In genomic region chr22:30169002-30169401, GRCh38 we compare ENCODE assay signal across 22 cellular contexts.
DNase-seq lines count a peak whose midpoint lies in the region; ATAC-seq lines count a peak whose summit lies in the region.
"Had no signal": no experiment of that assay in that cellular context is flagged by ENCODE, and none has a peak within 500 bp of the region (broad histone marks: within the 10 kb centered on the region; RNA-seq: fewer than 3 reads in every experiment).

No MANE protein-coding gene starts in this region.

- no peak overlapping the region for H3K27ac ChIP-seq in effector memory CD4-positive, alpha-beta T cell (ENCODE audit: insufficient read depth, low read length, poor library complexity, severe bottlenecking)
- H3K27ac ChIP-seq: brain microvascular endothelial cell, dorsolateral prefrontal cortex, hepatocyte, HL-60, RWPE1, SJSA1, skin epidermis, testis, uterus had no signal

- POLR2A ChIA-PET in activated naive CD8-positive, alpha-beta T cell treated with anti-CD3 and anti-CD28 coated beads, Interleukin-2, amount 10 ng/mL, durations not matched to agents 7 days and 5 days (lab: Charles Lee), result interaction anchor here (0.6 to 6.4 kb wide), 17 partner anchors 10 to 97 kb away, joined by 3 to 116 read pairs (median 4); partner anchors contain the start of genes LIF and OSM

- H3K9me3 ChIP-seq in effector memory CD4-positive, alpha-beta T cell (ENCODE audit: control insufficient read depth, low read length), result no peaks in the 10 kb centered on the region
- H3K9me3 ChIP-seq: BE2C, HAP-1, SJSA1, testis, uterus had no signal

- peaks cover 26% of the 10 kb centered on the region for H3K4me1 Mint-ChIP-seq in activated naive CD8-positive, alpha-beta T cell treated with anti-CD3 and anti-CD28 coated beads, Interleukin-2, amount 10 ng/mL, durations not matched to agents 7 days and 5 days
- H3K4me1 Mint-ChIP-seq in activated naive CD8-positive, alpha-beta T cell treated with anti-CD3 and anti-CD28 coated beads for 36 hours, result peaks cover 1% of the 10 kb centered on the region

- H3K36me3 Mint-ChIP-seq in activated naive CD8-positive, alpha-beta T cell treated with anti-CD3 and anti-CD28 coated beads, Interleukin-2, amount 10 ng/mL, durations not matched to agents 7 days and 5 days, result peaks cover 27% of the 10 kb centered on the region
- H3K36me3 Mint-ChIP-seq in activated naive CD8-positive, alpha-beta T cell treated with anti-CD3 and anti-CD28 coated beads for 36 hours, result peaks cover 1% of the 10 kb centered on the region

- H3K36me3 ChIP-seq in effector memory CD4-positive, alpha-beta T cell (ENCODE audit: control insufficient read depth, insufficient read depth, low read length), result no peaks in the 10 kb centered on the region
- H3K36me3 ChIP-seq: BE2C, brain microvascular endothelial cell, HAP-1, SJSA1, uterus had no signal

- DNase-seq in activated naive CD8-positive, alpha-beta T cell treated with anti-CD3 and anti-CD28 coated beads, Interleukin-2, amount 10 ng/mL, durations not matched to agents 7 days and 5 days, result no peak
- DNase-seq in activated naive CD8-positive, alpha-beta T cell treated with anti-CD3 and anti-CD28 coated beads for 36 hours, result no peak
- DNase-seq in RPMI7951 (ENCODE audit: low read depth), result peak; percentile 39
- peak; percentile 47 for DNase-seq in central memory CD4-positive, alpha-beta T cell
- DNase-seq in KG1 (lab: John Stamatoyannopoulos, UW), result no peak
- DNase-seq in effector memory CD4-positive, alpha-beta T cell, result no peak
- no peak for DNase-seq in NCI-H1417 (lab: John Stamatoyannopoulos, UW)
- DNase-seq: amygdala, BE2C, brain microvascular endothelial cell, dorsolateral prefrontal cortex, kidney glomerular epithelial cell, NCI-H2107, NCI-H446 treated with DMSO at 0.1 percent for 48 hours, testis, uterus had no signal

- no peak overlapping the region for H3K4me3 Mint-ChIP-seq in activated naive CD8-positive, alpha-beta T cell treated with anti-CD3 and anti-CD28 coated beads, Interleukin-2, amount 10 ng/mL, durations not matched to agents 7 days and 5 days
- no peak overlapping the region for H3K4me3 Mint-ChIP-seq in activated naive CD8-positive, alpha-beta T cell treated with anti-CD3 and anti-CD28 coated beads for 36 hours

- H3K27me3 Mint-ChIP-seq in activated naive CD8-positive, alpha-beta T cell treated with anti-CD3 and anti-CD28 coated beads, Interleukin-2, amount 10 ng/mL, durations not matched to agents 7 days and 5 days, result no peaks in the 10 kb centered on the region
- H3K27me3 Mint-ChIP-seq in activated naive CD8-positive, alpha-beta T cell treated with anti-CD3 and anti-CD28 coated beads for 36 hours, result no peaks in the 10 kb centered on the region

- no peak overlapping the region for H3K4me3 ChIP-seq in effector memory CD4-positive, alpha-beta T cell (ENCODE audit: insufficient read depth, low read depth, low read length, poor library complexity, severe bottlenecking)
- H3K4me3 ChIP-seq: dorsolateral prefrontal cortex, HAP-1, hepatocyte, SJSA1, skin epidermis, testis, uterus had no signal

- peaks cover 18% of the 10 kb centered on the region for H3K4me1 ChIP-seq in effector memory CD4-positive, alpha-beta T cell (ENCODE audit: control insufficient read depth, insufficient read depth, low read length, poor library complexity, severe bottlenecking)
- H3K4me1 ChIP-seq: HAP-1, SJSA1, testis, uterus had no signal

- H3K27me3 ChIP-seq in effector memory CD4-positive, alpha-beta T cell (replicated peaks; ENCODE audit: control insufficient read depth, insufficient read depth, low read length, poor library complexity, severe bottlenecking), result no peaks in the 10 kb centered on the region
- H3K27me3 ChIP-seq: brain microvascular endothelial cell, hepatocyte, SJSA1, testis had no signal

- H3K27ac Mint-ChIP-seq in activated naive CD8-positive, alpha-beta T cell treated with anti-CD3 and anti-CD28 coated beads, Interleukin-2, amount 10 ng/mL, durations not matched to agents 7 days and 5 days, result no peak overlapping the region
- no peak overlapping the region for H3K27ac Mint-ChIP-seq in activated naive CD8-positive, alpha-beta T cell treated with anti-CD3 and anti-CD28 coated beads for 36 hours

- peak; percentile 78 for ATAC-seq in activated naive CD8-positive, alpha-beta T cell treated with anti-CD3 and anti-CD28 coated beads, Interleukin-2, amount 10 ng/mL, durations not matched to agents 7 days and 5 days (ENCODE audit: low read depth)

- H3K9me3 Mint-ChIP-seq in activated naive CD8-positive, alpha-beta T cell treated with anti-CD3 and anti-CD28 coated beads, Interleukin-2, amount 10 ng/mL, durations not matched to agents 7 days and 5 days, result peaks cover 9% of the 10 kb centered on the region
- H3K9me3 Mint-ChIP-seq in activated naive CD8-positive, alpha-beta T cell treated with anti-CD3 and anti-CD28 coated beads for 36 hours, result peaks cover 1% of the 10 kb centered on the region

Comparison
In these comparisons a context has a peak if more than half of its experiments do, and no peak if none do; other contexts are left out.
1. DNase-seq: peak in RPMI7951 (single experiment) and central memory CD4-positive, alpha-beta T cell (single experiment); none in activated naive CD8-positive, alpha-beta T cell treated with anti-CD3 and anti-CD28 coated beads, Interleukin-2, amount 10 ng/mL, durations not matched to agents 7 days and 5 days (single experiment), activated naive CD8-positive, alpha-beta T cell treated with anti-CD3 and anti-CD28 coated beads for 36 hours (single experiment), KG1 (single experiment), effector memory CD4-positive, alpha-beta T cell (0 of 3) and NCI-H1417 (0 of 3).